9 cellular contexts compared by ENCODE assay signal in genomic region chr1:183871142-183871541, GRCh38.
DNase-seq lines count a peak whose midpoint lies in the region; ATAC-seq and TF ChIP-seq lines count a peak whose summit lies in the region.
"Had no signal": no experiment of that assay in that cellular context is flagged by ENCODE, and none has a peak within 500 bp of the region (broad histone marks: within the 10 kb centered on the region; RNA-seq: fewer than 3 reads in every experiment).

No MANE protein-coding gene starts in this region.

- no peaks in the 10 kb centered on the region for H3K27me3 ChIP-seq in effector memory CD4-positive, alpha-beta T cell (replicated peaks; ENCODE audit: control insufficient read depth, insufficient read depth, low read length, poor library complexity, severe bottlenecking)

- H3K9me3 Mint-ChIP-seq in CD14-positive monocyte: no peaks in the 10 kb centered on the region
- H3K9me3 Mint-ChIP-seq: activated naive CD8-positive, alpha-beta T cell treated with anti-CD3 and anti-CD28 coated beads, Interleukin-2, amount 10 ng/mL, durations not matched to agents 7 days and 5 days had no signal

- no peaks in the 10 kb centered on the region for H3K9me3 ChIP-seq in effector memory CD4-positive, alpha-beta T cell (ENCODE audit: control insufficient read depth, low read length)

- H3K36me3 ChIP-seq in effector memory CD4-positive, alpha-beta T cell (ENCODE audit: control insufficient read depth, insufficient read depth, low read length): no peaks in the 10 kb centered on the region

- peaks cover 0 to 4% of the 10 kb centered on the region in 2 donors for H3K36me3 Mint-ChIP-seq in CD14-positive monocyte

- H3K4me3 ChIP-seq in astrocyte of the spinal cord (ENCODE audit: low read depth, low read length): no peak overlapping the region
- no peak overlapping the region for H3K4me3 ChIP-seq in effector memory CD4-positive, alpha-beta T cell (ENCODE audit: insufficient read depth, low read depth, low read length, poor library complexity, severe bottlenecking)

- H3K4me3 Mint-ChIP-seq in CD14-positive monocyte: no peak overlapping the region
- H3K4me3 Mint-ChIP-seq: activated naive CD8-positive, alpha-beta T cell treated with anti-CD3 and anti-CD28 coated beads, Interleukin-2, amount 10 ng/mL, durations not matched to agents 7 days and 5 days had no signal

- no peak overlapping the region for H3K27ac ChIP-seq in effector memory CD4-positive, alpha-beta T cell (ENCODE audit: insufficient read depth, low read length, poor library complexity, severe bottlenecking)

- H3K27me3 Mint-ChIP-seq in CD14-positive monocyte (ENCODE audit: low read depth in 3 of 3): no peaks in the 10 kb centered on the region
- H3K27me3 Mint-ChIP-seq: activated naive CD8-positive, alpha-beta T cell treated with anti-CD3 and anti-CD28 coated beads, Interleukin-2, amount 10 ng/mL, durations not matched to agents 7 days and 5 days had no signal

- DNase-seq in astrocyte of the spinal cord (ENCODE audit: low read depth, low spot score) (peak; percentile 66), inferior parietal cortex (ENCODE audit: extremely low spot score) (peak; percentile 78), superior temporal gyrus (ENCODE audit: extremely low spot score) (peak; percentile 91), CD14-positive monocyte (ENCODE audit: low spot score) (no peak), MV-4-11 (lab: John Stamatoyannopoulos, UW) (no peak)
- DNase-seq in effector memory CD4-positive, alpha-beta T cell: no peak
- DNase-seq: activated naive CD8-positive, alpha-beta T cell treated with anti-CD3 and anti-CD28 coated beads, Interleukin-2, amount 10 ng/mL, durations not matched to agents 7 days and 5 days had no signal

- in situ Hi-C loops in astrocyte of the spinal cord (cut with HindIII; ENCODE audit: low sequenced_read_pairs): no loop called here

- peak; percentile 73 for ATAC-seq in HG03432 (IDR thresholded peaks at IDR 0.05; ENCODE audit: unreplicated experiment)
- no peak for ATAC-seq in GM21367 (IDR thresholded peaks at IDR 0.05; ENCODE audit: unreplicated experiment)

- no peaks in the 10 kb centered on the region for H3K4me1 ChIP-seq in effector memory CD4-positive, alpha-beta T cell (ENCODE audit: control insufficient read depth, insufficient read depth, low read length, poor library complexity, severe bottlenecking)

- peaks cover 33% of the 10 kb centered on the region for H3K4me1 Mint-ChIP-seq in CD14-positive monocyte

- TF ChIP-seq CTCF in astrocyte of the spinal cord (IDR thresholded peaks at IDR 0.05; ENCODE audit: low read depth, low read length) (no peak), CD14-positive monocyte (IDR thresholded peaks at IDR 0.05) (no peak)

- intact Hi-C loops in CD14-positive monocyte (cut with micrococcal nuclease): no loop called here

- no peak overlapping the region for H3K27ac Mint-ChIP-seq in CD14-positive monocyte
- H3K27ac Mint-ChIP-seq: activated naive CD8-positive, alpha-beta T cell treated with anti-CD3 and anti-CD28 coated beads, Interleukin-2, amount 10 ng/mL, durations not matched to agents 7 days and 5 days had no signal

Comparison
In these comparisons a context has a peak if more than half of its experiments do, and no peak if none do; other contexts are left out.
1. DNase-seq: peak in astrocyte of the spinal cord (single experiment), inferior parietal cortex (single experiment) and superior temporal gyrus (single experiment); none in effector memory CD4-positive, alpha-beta T cell (0 of 3), CD14-positive monocyte (single experiment) and MV-4-11 (single experiment).